In the genomic region with DNA sequence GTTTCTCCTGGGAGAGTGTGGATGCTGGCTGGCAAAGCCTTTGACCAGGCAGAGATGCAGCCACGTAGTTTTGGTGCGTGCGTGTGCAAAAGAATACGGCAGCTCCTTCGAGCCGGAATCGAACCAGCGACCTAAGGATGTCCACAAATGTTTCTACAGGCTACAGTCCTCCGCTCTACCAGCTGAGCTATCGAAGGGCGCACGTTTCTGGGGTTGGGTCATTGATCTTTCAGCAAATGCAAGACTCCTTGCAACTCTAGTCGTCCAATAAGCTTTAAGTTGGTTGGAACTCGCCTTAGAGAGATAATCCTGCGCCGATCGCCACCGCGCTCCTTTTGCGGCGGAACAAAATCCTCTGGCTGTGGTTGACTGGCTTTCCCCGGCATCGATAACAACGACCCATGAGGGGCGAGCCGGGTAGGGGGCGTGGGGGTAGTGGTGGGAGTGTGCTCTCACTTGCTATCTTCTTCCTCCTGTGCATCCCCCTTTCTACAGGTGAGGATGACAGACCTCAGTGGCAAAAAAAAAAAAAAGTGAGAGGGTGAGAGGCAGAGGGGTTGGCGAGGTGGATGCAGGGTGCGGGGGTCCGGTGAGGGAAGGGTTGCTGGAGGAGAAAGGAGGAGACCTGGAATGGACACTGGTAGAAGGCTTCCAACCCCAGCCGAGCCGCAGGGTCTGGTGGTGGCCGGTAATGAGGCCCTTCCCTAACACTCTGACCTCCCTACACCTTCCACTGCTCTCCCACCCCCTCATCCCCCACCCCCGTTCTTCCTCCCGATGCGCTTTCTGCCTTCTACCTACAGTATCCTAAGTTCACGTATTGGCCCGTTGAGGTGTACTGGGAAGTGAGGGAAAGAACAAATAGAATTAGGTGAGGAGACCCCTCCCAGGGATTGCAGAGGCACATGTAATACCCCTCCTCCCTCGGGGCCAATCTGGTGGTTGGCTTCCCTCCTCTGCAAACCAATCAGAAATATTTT, we compare ENCODE assay signal across 1 cellular context.
TF ChIP-seq lines count a peak whose summit lies in the region.

No MANE protein-coding gene starts in this region.

TF ChIP-seq in H1, 55 proteins besides CTCF, POLR2A, EP300 and RAD21:
- TF ChIP-seq CREB1 (IDR thresholded peaks at IDR 0.05) (peak; percentile 54; the same call in 1 of the 2 replicates), HDAC2 (IDR thresholded peaks at IDR 0.05; ENCODE audit: borderline replicate concordance in 1 of 2, low read depth in 2 of 2, low read length in 2 of 2) (peak in 1 of 2 experiments; percentile 56; a peak in 2 of 4 replicates), MAFK (IDR thresholded peaks at IDR 0.05; ENCODE audit: low read depth, low read length) (peak; percentile 75; the same call in 1 of the 2 replicates), SAP30 (IDR thresholded peaks at IDR 0.05; ENCODE audit: insufficient read depth, insufficient replicate concordance, low read length) (peak; percentile 55), CEBPB (IDR thresholded peaks at IDR 0.05; ENCODE audit: low read depth, low read length) (peak; percentile 72), CHD1 (IDR thresholded peaks at IDR 0.05; ENCODE audit: low read depth, low read length) (no peak), SP2 (IDR thresholded peaks at IDR 0.05; ENCODE audit: low read length) (no peak), TEAD4 (IDR thresholded peaks at IDR 0.05; ENCODE audit: low read depth, low read length) (0 out of 2 replicates have a peak, but pooled peaks have one; percentile 4), TCF12 (IDR thresholded peaks at IDR 0.05; ENCODE audit: low read depth, low read length) (0 out of 2 replicates have a peak, but pooled peaks have one; percentile 59), ATF2 (IDR thresholded peaks at IDR 0.05; ENCODE audit: low read length) (no peak), ASH2L (IDR thresholded peaks at IDR 0.05; ENCODE audit: low read length) (peak; percentile 99), SIN3A (conservative IDR thresholded peaks at IDR 0.05 in 1 of 2, IDR thresholded peaks at IDR 0.05 in 1 of 2; ENCODE audit: low read depth in 1 of 2, low read length in 2 of 2) (peak; percentile 29 to 80; a peak in 1 of 4 replicates), YY1 (IDR thresholded peaks at IDR 0.05; ENCODE audit: low read depth, low read length) (peak; percentile 13; the same call in 1 of the 2 replicates), SIX5 (IDR thresholded peaks at IDR 0.05; ENCODE audit: low read depth, low read length) (no peak), CHD7 (IDR thresholded peaks at IDR 0.05; ENCODE audit: insufficient replicate concordance, low read length) (peak; percentile 95), KDM4A (IDR thresholded peaks at IDR 0.05; ENCODE audit: low read depth, low read length, severe bottlenecking) (peak; percentile 49), CBX8 (IDR thresholded peaks at IDR 0.05; ENCODE audit: borderline replicate concordance, low read depth, low read length) (no peak), KDM1A (IDR thresholded peaks at IDR 0.05; ENCODE audit: borderline replicate concordance, low read length) (peak; percentile 45; the same call in 1 of the 2 replicates), SUZ12 (IDR thresholded peaks at IDR 0.05; ENCODE audit: low read length) (no peak), TBP (IDR thresholded peaks at IDR 0.05; ENCODE audit: low read depth, low read length) (peak; percentile 100), PHF8 (conservative IDR thresholded peaks at IDR 0.05; ENCODE audit: low read depth, low read length) (0 out of 2 replicates have a peak, but pooled peaks have one; percentile 18), BCL11A (IDR thresholded peaks at IDR 0.05; ENCODE audit: low read depth in 2 of 2, low read length in 2 of 2) (no peak), CHD2 (IDR thresholded peaks at IDR 0.05; ENCODE audit: low read length) (no peak), TAF1 (IDR thresholded peaks at IDR 0.05; ENCODE audit: low read depth, low read length) (no peak), RBBP5 (IDR thresholded peaks at IDR 0.05; ENCODE audit: borderline replicate concordance, low read depth, low read length) (peak; percentile 95)
